12 cellular contexts compared by ENCODE assay signal in genomic region chr3:188003188-188004171, GRCh38.
DNase-seq lines count a peak whose midpoint lies in the region; ATAC-seq and TF ChIP-seq lines count a peak whose summit lies in the region.
"Had no signal": no experiment of that assay in that cellular context is flagged by ENCODE, and none has a peak within 500 bp of the region (broad histone marks: within the 10 kb centered on the region; RNA-seq: fewer than 3 reads in every experiment).

No MANE protein-coding gene starts in this region.

- no peak overlapping the region for H3K4me3 ChIP-seq in OCI-LY7 (ENCODE audit: low read depth, low read length, poor library complexity, severe bottlenecking)
- no peak overlapping the region for H3K4me3 ChIP-seq in transverse colon

- H3K4me1 ChIP-seq in OCI-LY7 (ENCODE audit: insufficient read depth, low read length, poor library complexity, severe bottlenecking) (peaks cover 69% of the 10 kb centered on the region), transverse colon (peaks cover 4 to 32% (median 18%) of the 10 kb centered on the region in 4 donors)

- POLR2A ChIA-PET in activated CD4-positive, alpha-beta T cell treated with anti-CD3 and anti-CD28 coated beads for 36 hours (lab: Charles Lee), result no interaction called here
- POLR2A ChIA-PET in OCI-LY7 (lab: Charles Lee), result interaction anchor here (0.5 to 1.5 kb wide), 13 partner anchors 9 to 710 kb away, joined by 3 to 9 read pairs (median 3); no protein-coding TSS in a partner anchor

- no peaks in the 10 kb centered on the region for H3K27me3 ChIP-seq in transverse colon

- no peak for TF ChIP-seq POLR2A in transverse colon (IDR thresholded peaks at IDR 0.05)

- in situ Hi-C loops in transverse colon (cut with MboI; ENCODE audit: low pct_ligation_motif_present in 1 of 4, low pct_unique_long_range_greater_than_20kb in 1 of 4, low sequenced_read_pairs in 3 of 4), result no loop called here

- TF ChIP-seq CTCF in OCI-LY7 (conservative IDR thresholded peaks at IDR 0.05; ENCODE audit: low read length) (no peak), transverse colon (IDR thresholded peaks at IDR 0.05) (peak in 1 of 5 experiments; percentile 15)

- no peaks in the 10 kb centered on the region for H3K9me2 ChIP-seq in OCI-LY7 (ENCODE audit: insufficient read depth, low read length)

- no TSS peak for BruUV-seq in OCI-LY7 (replicated peaks; lab: Mats Ljungman, UMichigan)

- H3K36me3 Mint-ChIP-seq in activated CD4-positive, alpha-beta T cell treated with anti-CD3 and anti-CD28 coated beads for 36 hours (ENCODE audit: low read depth), result no peaks in the 10 kb centered on the region

- no peaks in the 10 kb centered on the region for H4K20me1 ChIP-seq in OCI-LY7 (ENCODE audit: insufficient read depth, low read length)

- no peak overlapping the region for H3K4me2 ChIP-seq in OCI-LY7 (ENCODE audit: low read length)

- TF ChIP-seq EP300 in transverse colon (IDR thresholded peaks at IDR 0.05; ENCODE audit: low read depth), result no peak

- DNase-seq in activated CD4-positive, alpha-beta T cell treated with anti-CD3 and anti-CD28 coated beads for 36 hours, result no peak
- DNase-seq in activated CD4-positive, alpha-beta T cell treated with anti-CD3 and anti-CD28 coated beads for 48 hours, result no peak
- DNase-seq in OCI-LY7 (ENCODE audit: low spot score) (no peak), left colon (peak in 1 of 2 donors; percentile 40), transverse colon (peak; percentile 43), NK-92 (lab: John Stamatoyannopoulos, UW; ENCODE audit: unreplicated experiment) (no peak)
- no peak for DNase-seq in activated T-cell treated with anti-CD3 and anti-CD28 coated beads, Interleukin-2, amount 50 U/mL, for 48 hours
- DNase-seq: NCI-H524 treated with DMSO at 0.1 percent for 48 hours; stimulated activated CD4-positive, alpha-beta T cell treated with anti-CD3 and anti-CD28 coated beads, Interleukin-12 subunit alpha, Interleukin-12 subunit beta, amount 100 ng/mL, for 4 hours; stimulated activated CD8-positive, alpha-beta memory T cell treated with anti-CD3 and anti-CD28 coated beads, Interleukin-4, amount 100 ng/mL, for 48 hours had no signal

- H3K9me3 ChIP-seq in OCI-LY7 (ENCODE audit: low read length) (no peaks in the 10 kb centered on the region), transverse colon (no peaks in the 10 kb centered on the region)

- intact Hi-C loops in activated CD4-positive, alpha-beta T cell treated with anti-CD3 and anti-CD28 coated beads for 36 hours (cut with DNase I, micrococcal nuclease), result no loop called here
- intact Hi-C loops in OCI-LY7 (cut with micrococcal nuclease; ENCODE audit: unreplicated experiment) (loop anchor here (5.0 kb wide), 1 partner anchor 149 kb away; the partner anchor contains the start of gene LPP), left colon (cut with DNase I, micrococcal nuclease) (no loop called here), transverse colon (cut with DNase I; ENCODE audit: low total_unique reads) (no loop called here)

- no peak overlapping the region for H3K27ac ChIP-seq in OCI-LY7 (ENCODE audit: low read depth, low read length, poor library complexity, severe bottlenecking)
- H3K27ac ChIP-seq in transverse colon, result peak overlapping the region; percentile 44 to 71 (median 65)

- peak overlapping the region; percentile 7 for H3K27ac Mint-ChIP-seq in activated CD4-positive, alpha-beta T cell treated with anti-CD3 and anti-CD28 coated beads for 36 hours

- no peak for ATAC-seq in activated CD4-positive, alpha-beta T cell treated with anti-CD3 and anti-CD28 coated beads for 36 hours
- ATAC-seq in left colon (peak; percentile 70), HG03439 (IDR thresholded peaks at IDR 0.05; ENCODE audit: unreplicated experiment) (no peak)

- CTCF ChIA-PET in activated CD4-positive, alpha-beta T cell treated with anti-CD3 and anti-CD28 coated beads for 36 hours (lab: Charles Lee), result interaction anchor here (0.5 to 1.1 kb wide), 4 partner anchors 15 to 261 kb away, joined by 3 to 6 read pairs (median 3); no protein-coding TSS in a partner anchor
- CTCF ChIA-PET in OCI-LY7 (lab: Charles Lee; ENCODE audit: unreplicated experiment), result no interaction called here

- H2AFZ ChIP-seq in OCI-LY7 (ENCODE audit: low read length), result 0 out of 2 replicates have a peak overlapping the region, but pooled peaks have one; percentile 4

- H3K36me3 ChIP-seq in OCI-LY7 (ENCODE audit: insufficient read depth, low read length) (no peaks in the 10 kb centered on the region), transverse colon (no peaks in the 10 kb centered on the region)

- H3K79me2 ChIP-seq in OCI-LY7 (ENCODE audit: insufficient read depth, low read depth, low read length), result no peaks in the 10 kb centered on the region

- no peaks in the 10 kb centered on the region for H3K9me3 Mint-ChIP-seq in activated CD4-positive, alpha-beta T cell treated with anti-CD3 and anti-CD28 coated beads for 36 hours (ENCODE audit: low read depth)
- H3K9me3 Mint-ChIP-seq: neural crest cell had no signal

- 52 to 59% methylated on average over 8 to 9 of the region's 9 CpGs for WGBS in transverse colon (ENCODE audit: low coverage in 1 of 2), 2 donors

- H3K4me3 Mint-ChIP-seq in activated CD4-positive, alpha-beta T cell treated with anti-CD3 and anti-CD28 coated beads for 36 hours, result no peak overlapping the region
- H3K4me3 Mint-ChIP-seq: neural crest cell had no signal

- no peaks in the 10 kb centered on the region for H3K27me3 Mint-ChIP-seq in activated CD4-positive, alpha-beta T cell treated with anti-CD3 and anti-CD28 coated beads for 36 hours

- H3K4me1 Mint-ChIP-seq in activated CD4-positive, alpha-beta T cell treated with anti-CD3 and anti-CD28 coated beads for 36 hours, result peaks cover 39% of the 10 kb centered on the region
